ENCODE assay signal across 8 cellular contexts in the genomic region with DNA sequence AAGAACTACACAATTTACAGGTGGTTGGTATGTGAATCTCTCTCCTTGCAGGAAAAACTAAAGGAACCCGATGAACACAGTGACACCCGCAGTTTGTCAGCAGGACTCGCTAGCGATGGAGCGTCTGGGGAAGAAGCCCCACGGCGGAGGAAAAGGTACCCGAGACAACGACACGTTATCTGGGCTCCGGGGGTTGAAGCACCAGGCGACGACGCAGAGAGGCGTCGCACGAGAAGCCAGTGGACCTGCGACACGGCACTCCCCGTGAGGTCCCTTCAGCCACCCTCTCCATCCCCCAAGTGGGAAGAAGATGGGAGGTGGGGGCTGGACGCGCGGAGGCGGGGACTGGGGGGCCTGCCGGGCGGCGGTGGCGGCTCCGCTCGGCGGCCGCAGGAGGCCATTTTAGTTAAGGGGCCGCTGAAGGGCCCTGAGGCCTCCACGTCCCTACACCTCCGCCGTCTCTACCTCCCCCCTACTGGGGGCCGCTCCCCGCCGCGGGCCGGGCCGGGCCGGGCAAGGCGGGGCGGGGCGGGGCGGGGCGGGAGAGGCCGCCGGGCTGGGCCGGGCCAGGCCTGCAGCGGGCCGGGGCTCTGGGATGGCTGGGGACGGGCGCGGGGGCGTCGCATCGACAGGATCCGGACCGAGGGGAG. TPM values are rescaled to one million over a fixed set of nuclear protein-coding genes. Genes with fewer than 3 reads are reported as not detected.
DNase-seq lines count a peak whose midpoint lies in the region; ATAC-seq and TF ChIP-seq lines count a peak whose summit lies in the region.

No MANE protein-coding gene starts in this region.

- no peaks in the 10 kb centered on the region for H3K9me3 ChIP-seq in esophagus squamous epithelium

- no peaks in the 10 kb centered on the region for H3K27me3 Mint-ChIP-seq in naive B cell

- peak overlapping the region; percentile 86 to 96 (median 93) for H3K4me3 Mint-ChIP-seq in naive B cell

- ATAC-seq in HG02852 (IDR thresholded peaks at IDR 0.05; ENCODE audit: unreplicated experiment) (peak; percentile 36), naive B cell (ENCODE audit: low read depth in 2 of 2) (peak; percentile 24 to 26)

- intact Hi-C loops in esophagus squamous epithelium (cut with DNase I) = no loop called here

- H3K4me3 ChIP-seq in esophagus squamous epithelium = peak overlapping the region; percentile 87 to 96 (median 90)

- H3K27ac Mint-ChIP-seq in naive B cell = peak overlapping the region; percentile 88 to 96 (median 94)

- TF ChIP-seq CTCF in esophagus squamous epithelium (IDR thresholded peaks at IDR 0.05) = no peak

- H3K4me1 ChIP-seq in esophagus squamous epithelium = peaks cover 37 to 82% (median 48%) of the 10 kb centered on the region in 3 donors

- no peaks in the 10 kb centered on the region for H3K27me3 ChIP-seq in esophagus squamous epithelium

- H3K27ac ChIP-seq in esophagus squamous epithelium = peak overlapping the region; percentile 94 to 99 (median 96)

- H3K4me1 Mint-ChIP-seq in naive B cell = peaks cover 39 to 68% (median 48%) of the 10 kb centered on the region in 3 donors

- peak; percentile 81 for DNase-seq in NCI-H748 (lab: John Stamatoyannopoulos, UW; ENCODE audit: unreplicated experiment)
- no peak for DNase-seq in NCI-H748 treated with DMSO at 0.1 percent for 48 hours (lab: John Stamatoyannopoulos, UW)
- DNase-seq in NCI-H2227 treated with DMSO at 0.1 percent for 48 hours (lab: John Stamatoyannopoulos, UW) = peak; percentile 35
- DNase-seq in activated T-cell treated with anti-CD3 and anti-CD28 coated beads, Interleukin-2, amount 50 U/mL, for 1 hour = peak; percentile 71
- no peak for DNase-seq in esophagus squamous epithelium (lab: John Stamatoyannopoulos, UW)
- DNase-seq in naive B cell = peak; percentile 37
- peak; percentile 46 for DNase-seq in stimulated activated naive CD4-positive, alpha-beta T cell treated with Interleukin-2 at 50 U/mL for 16 hours (lab: John Stamatoyannopoulos, UW)

- WGBS in esophagus squamous epithelium, 2 donors = 0 to 1% methylated on average over 1 to 16 of the region's 61 CpGs

- peaks cover 0 to 4% (median 0%) of the 10 kb centered on the region in 7 donors for H3K9me3 Mint-ChIP-seq in naive B cell

- no peaks in the 10 kb centered on the region for H3K36me3 Mint-ChIP-seq in naive B cell

- TF ChIP-seq POLR2A in esophagus squamous epithelium (IDR thresholded peaks at IDR 0.05) = no peak

- H3K36me3 ChIP-seq in esophagus squamous epithelium = no peaks in the 10 kb centered on the region

RNA-seq across cellular contexts. Expression of a gene that starts 0.9 kb away (rescaled TPM):
- 10 to 100 TPM; 27.7 to 67.1 (median 54.8) TPM for total RNA-seq in esophagus squamous epithelium
- polyA plus RNA-seq in naive B cell (ENCODE audit: low read depth in 6 of 6) = 100 to 1,000 TPM in 4 of 6 donors, 10 to 100 TPM in 2; 95.4 to 125 (median 107) TPM

Comparison
In these comparisons a context has a peak if more than half of its experiments do, and no peak if none do; other contexts are left out.
1. DNase-seq: peak in NCI-H748 (single experiment), NCI-H2227 treated with DMSO at 0.1 percent for 48 hours (single experiment), activated T-cell treated with anti-CD3 and anti-CD28 coated beads, Interleukin-2, amount 50 U/mL, for 1 hour (single experiment), naive B cell (single experiment) and stimulated activated naive CD4-positive, alpha-beta T cell treated with Interleukin-2 at 50 U/mL for 16 hours (single experiment); none in NCI-H748 treated with DMSO at 0.1 percent for 48 hours (single experiment) and esophagus squamous epithelium (single experiment).